In genomic region chr2:187003038-187003543, GRCh38 we compare ENCODE assay signal across 11 cellular contexts.
DNase-seq lines count a peak whose midpoint lies in the region; ATAC-seq, FAIRE-seq and TF ChIP-seq lines count a peak whose summit lies in the region.
"Had no signal": no experiment of that assay in that cellular context is flagged by ENCODE, and none has a peak within 500 bp of the region (broad histone marks: within the 10 kb centered on the region; RNA-seq: fewer than 3 reads in every experiment).

No MANE protein-coding gene starts in this region.

- peak; percentile 40 for ATAC-seq in body of pancreas

- no peak overlapping the region for H3K27ac ChIP-seq in HEK293 (ENCODE audit: extremely low read depth, low read depth, low read length)
- no peak overlapping the region for H3K27ac ChIP-seq in body of pancreas
- H3K27ac ChIP-seq in kidney (ENCODE audit: low read depth in 2 of 2, low read length in 2 of 2) = no peak overlapping the region

- intact Hi-C loops in body of pancreas (cut with DNase I) = no loop called here
- intact Hi-C loops in kidney (cut with DNase I) = no loop called here

- no peaks in the 10 kb centered on the region for H3K9me3 ChIP-seq in HEK293 (ENCODE audit: control insufficient read depth, insufficient read depth, low read depth, low read length)
- H3K9me3 ChIP-seq in body of pancreas = no peaks in the 10 kb centered on the region
- no peaks in the 10 kb centered on the region for H3K9me3 ChIP-seq in kidney (ENCODE audit: control insufficient read depth in 1 of 2, low read length in 2 of 2)

- CTCF ChIA-PET in HEK293 (lab: Yijun Ruan, JAX) = no interaction called here

- in situ Hi-C loops in ACHN (cut with HindIII; ENCODE audit: low pct_ligation_motif_present, low pct_unique_long_range_greater_than_20kb, low sequenced_read_pairs) = no loop called here

- H3K4me1 ChIP-seq in HEK293 (ENCODE audit: control insufficient read depth, insufficient read depth, low read length) = no peaks in the 10 kb centered on the region
- no peaks in the 10 kb centered on the region for H3K4me1 ChIP-seq in body of pancreas
- no peaks in the 10 kb centered on the region for H3K4me1 ChIP-seq in kidney (ENCODE audit: control insufficient read depth in 1 of 2, insufficient read depth in 1 of 2, low read depth in 1 of 2, low read length in 2 of 2)

- POLR2A ChIA-PET in HEK293 (lab: Yijun Ruan, JAX) = no interaction called here

- H3K36me3 ChIP-seq in HEK293 (ENCODE audit: control insufficient read depth in 2 of 2, insufficient read depth in 1 of 2, low read length in 2 of 2) = no peaks in the 10 kb centered on the region
- no peaks in the 10 kb centered on the region for H3K36me3 ChIP-seq in body of pancreas (replicated peaks in 1 of 2; ENCODE audit: insufficient read depth in 1 of 2, low read depth in 2 of 2)
- H3K36me3 ChIP-seq in kidney (ENCODE audit: control insufficient read depth in 1 of 2, insufficient read depth in 2 of 2, low read length in 2 of 2) = no peaks in the 10 kb centered on the region

- no peak overlapping the region for H3K4me3 ChIP-seq in HEK293 (ENCODE audit: low read depth, low read length)
- no peak overlapping the region for H3K4me3 ChIP-seq in body of pancreas
- H3K4me3 ChIP-seq in kidney (ENCODE audit: low read length in 2 of 2) = no peak overlapping the region

- no peak overlapping the region for H3K9ac ChIP-seq in kidney (ENCODE audit: low read length in 2 of 2)

- H3K27me3 ChIP-seq in body of pancreas = no peaks in the 10 kb centered on the region

- TF ChIP-seq POLR2A in body of pancreas (IDR thresholded peaks at IDR 0.05) = no peak

- 76 to 87% methylated on average over 31 of the region's 32 CpGs for WGBS in body of pancreas, 2 donors

- peak; percentile 23 for DNase-seq in ACHN
- DNase-seq in body of pancreas = no peak
- peak; percentile 67 for DNase-seq in kidney
- DNase-seq in SHP77 treated with DMSO at 0.1 percent for 48 hours (lab: John Stamatoyannopoulos, UW) = no peak
- no peak for DNase-seq in epidermal melanocyte (ENCODE audit: insufficient read length, low spot score)
- no peak for DNase-seq in NCI-H2081 treated with DMSO at 0.1 percent for 48 hours (lab: John Stamatoyannopoulos, UW)
- no peak for DNase-seq in NCI-H2029 treated with DMSO at 0.1 percent for 48 hours (lab: John Stamatoyannopoulos, UW)
- DNase-seq: AML-193, NCI-H1436 treated with DMSO at 0.1 percent for 48 hours had no signal

- no peak for TF ChIP-seq CTCF in HEK293 (tag by site-specific recombination; IDR thresholded peaks at IDR 0.05)
- TF ChIP-seq CTCF in body of pancreas (IDR thresholded peaks at IDR 0.05) = no peak
- TF ChIP-seq CTCF in kidney (IDR thresholded peaks at IDR 0.05; ENCODE audit: borderline replicate concordance, extremely low read depth, insufficient read depth) = no peak

- no peak for FAIRE-seq in kidney (lab: Jason Lieb, UNC)
- FAIRE-seq: frontal cortex had no signal

TF ChIP-seq in HEK293, 187 proteins besides CTCF, POLR2A, EP300 and RAD21:
- TF ChIP-seq ZNF121 (tag by site-specific recombination; IDR thresholded peaks at IDR 0.05) = no peak
- no peak for TF ChIP-seq ZNF350 (tag by site-specific recombination; IDR thresholded peaks at IDR 0.05)
- no peak for TF ChIP-seq ZBTB7A (tag by site-specific recombination; IDR thresholded peaks at IDR 0.05; ENCODE audit: low read depth)
- 0 out of 2 replicates have a peak, but pooled peaks have one; percentile 11 for TF ChIP-seq ZBTB17 (tag by site-specific recombination; IDR thresholded peaks at IDR 0.05)
- TF ChIP-seq ZNF148 (tag by site-specific recombination; IDR thresholded peaks at IDR 0.05; ENCODE audit: borderline replicate concordance) = no peak
- TF ChIP-seq ZNF518A (tag by site-specific recombination; conservative IDR thresholded peaks at IDR 0.05; ENCODE audit: low read depth) = 0 out of 2 replicates have a peak, but pooled peaks have one; percentile 32
- TF ChIP-seq ZNF701 (tag by site-specific recombination; IDR thresholded peaks at IDR 0.05) = no peak
- no peak for TF ChIP-seq FEZF1 (tag by site-specific recombination; IDR thresholded peaks at IDR 0.05)
- no peak for TF ChIP-seq SP2 (tag by site-specific recombination; IDR thresholded peaks at IDR 0.05)
- TF ChIP-seq ZFP41 (tag by site-specific recombination; IDR thresholded peaks at IDR 0.05; ENCODE audit: borderline replicate concordance) = no peak

Comparison
In these comparisons a context has a peak if more than half of its experiments do, and no peak if none do; other contexts are left out.
1. DNase-seq: peak in ACHN (single experiment) and kidney (single experiment); none in body of pancreas (0 of 4), SHP77 treated with DMSO at 0.1 percent for 48 hours (single experiment), epidermal melanocyte (single experiment), NCI-H2081 treated with DMSO at 0.1 percent for 48 hours (single experiment) and NCI-H2029 treated with DMSO at 0.1 percent for 48 hours (single experiment).